In genomic region chr15:72636519-72637282, GRCh38 we compare ENCODE assay signal across 9 cellular contexts. TPM values are rescaled to one million over a fixed set of nuclear protein-coding genes. Genes with fewer than 3 reads are reported as not detected.
DNase-seq lines count a peak whose midpoint lies in the region; ATAC-seq and TF ChIP-seq lines count a peak whose summit lies in the region.
"Not testable (repeated sequence)": the region's sequence is repeated elsewhere in the genome, so short reads cannot be mapped to it uniquely, and the experiment has no call there.
"Had no signal": no experiment of that assay in that cellular context is flagged by ENCODE, and none has a peak within 500 bp of the region (broad histone marks: within the 10 kb centered on the region; RNA-seq: fewer than 3 reads in every experiment).

No MANE protein-coding gene starts in this region.

- not testable (repeated sequence) for TF ChIP-seq CTCF in PC-9 (conservative IDR thresholded peaks at IDR 0.05)

- not testable (repeated sequence) for H3K9me3 Mint-ChIP-seq in stimulated activated naive B cell treated with anti-CD40 and anti-IgM and Interleukin-4, amounts not matched to agents 10 μg/mL and 1 μg/mL and 100 μg/mL, for 72 hours

- DNase-seq in Daoy (ENCODE audit: low read depth) (peak; percentile 84), PC-9 (peak; percentile 61 to 88), activated T-cell treated with anti-CD3 and anti-CD28 coated beads for 1 hour (ENCODE audit: low read depth) (peak; percentile 35), dermis microvascular lymphatic vessel endothelial cell (ENCODE audit: low read depth in 2 of 2) (peak; percentile 35 to 73), inferior parietal cortex (ENCODE audit: extremely low spot score) (peak; percentile 67), posterior vena cava (ENCODE audit: low spot score) (peak; percentile 93)
- DNase-seq in stimulated activated naive B cell treated with anti-CD40 and anti-IgM and Interleukin-4, amounts not matched to agents 10 μg/mL and 1 μg/mL and 100 μg/mL, for 72 hours: peak; percentile 50

- H3K4me3 Mint-ChIP-seq in stimulated activated naive B cell treated with anti-CD40 and anti-IgM and Interleukin-4, amounts not matched to agents 10 μg/mL and 1 μg/mL and 100 μg/mL, for 72 hours: not testable (repeated sequence)

- H3K9me3 ChIP-seq in PC-9 (ENCODE audit: insufficient read depth, low read depth): not testable (repeated sequence)

- not testable (repeated sequence) for H3K9me2 ChIP-seq in PC-9 (ENCODE audit: insufficient read depth)

- not testable (repeated sequence) for H4K20me1 ChIP-seq in PC-9 (ENCODE audit: insufficient read depth)

- BruUV-seq in PC-9 (replicated peaks; lab: Mats Ljungman, UMichigan): TSS peak; percentile 92

- not testable (repeated sequence) for H3F3A ChIP-seq in PC-9 (ENCODE audit: insufficient read depth, low read depth)

- peak; percentile 70 for ATAC-seq in HG02642 (IDR thresholded peaks at IDR 0.05; ENCODE audit: poor library complexity, unreplicated experiment)
- ATAC-seq in stimulated activated naive B cell treated with anti-CD40 and anti-IgM and Interleukin-4, amounts not matched to agents 10 μg/mL and 1 μg/mL and 100 μg/mL, for 72 hours (replicated peaks): peak; percentile 77 to 81

- H3K27ac Mint-ChIP-seq in stimulated activated naive B cell treated with anti-CD40 and anti-IgM and Interleukin-4, amounts not matched to agents 10 μg/mL and 1 μg/mL and 100 μg/mL, for 72 hours: not testable (repeated sequence)

- not testable (repeated sequence) for H3K27me3 Mint-ChIP-seq in stimulated activated naive B cell treated with anti-CD40 and anti-IgM and Interleukin-4, amounts not matched to agents 10 μg/mL and 1 μg/mL and 100 μg/mL, for 72 hours

- not testable (repeated sequence) for H3K4me1 ChIP-seq in PC-9 (replicated peaks; ENCODE audit: insufficient read depth)

- H3K79me2 ChIP-seq in PC-9 (ENCODE audit: low read depth): not testable (repeated sequence)

- H3K4me1 Mint-ChIP-seq in stimulated activated naive B cell treated with anti-CD40 and anti-IgM and Interleukin-4, amounts not matched to agents 10 μg/mL and 1 μg/mL and 100 μg/mL, for 72 hours: not testable (repeated sequence)

- H3K27me3 ChIP-seq in PC-9 (ENCODE audit: insufficient read depth, low read depth): not testable (repeated sequence)

- H2AFZ ChIP-seq in PC-9: not testable (repeated sequence)

- POLR2A ChIA-PET in PC-9 (lab: Charles Lee; ENCODE audit: unreplicated experiment): interaction anchor here (0.6 kb wide), 1 partner anchor 1464 kb away, joined by 4 read pairs; no protein-coding TSS in a partner anchor

- H3K36me3 Mint-ChIP-seq in stimulated activated naive B cell treated with anti-CD40 and anti-IgM and Interleukin-4, amounts not matched to agents 10 μg/mL and 1 μg/mL and 100 μg/mL, for 72 hours: not testable (repeated sequence)

- CTCF ChIA-PET in PC-9 (lab: Charles Lee): not testable (repeated sequence)

- peak overlapping the region; percentile 39; the same call in 1 of the 2 replicates for H3K4me3 ChIP-seq in PC-9

- intact Hi-C loops in PC-9 (cut with micrococcal nuclease; ENCODE audit: unreplicated experiment); posterior vena cava (cut with DNase I): not testable (repeated sequence)

- H3K36me3 ChIP-seq in PC-9 (ENCODE audit: low read depth): not testable (repeated sequence)

- not testable (repeated sequence) for H3K27ac ChIP-seq in PC-9

- H3K4me2 ChIP-seq in PC-9: peak overlapping the region; percentile 40

RNA-seq across cellular contexts. Expression of gene GOLGA6B, which starts 17.8 kb away (rescaled TPM):
- not detected in 2 replicates for total RNA-seq in Daoy (2014; rRNA removed; shearing (Covaris generic))
- total RNA-seq in PC-9 (2021): 0.22 TPM in 1 of 2 replicates, not detected in the other
- not detected in 2 replicates for total RNA-seq in dermis microvascular lymphatic vessel endothelial cell
- not detected for total RNA-seq in posterior vena cava

RNA-seq across cellular contexts. Expression of gene HIGD2B, which starts 49.3 kb away (rescaled TPM):
- total RNA-seq in Daoy (2014; rRNA removed; shearing (Covaris generic)): not detected in 2 replicates
- total RNA-seq in PC-9 (2021): 0.35 TPM in 1 of 2 replicates, not detected in the other
- not detected in 2 replicates for total RNA-seq in dermis microvascular lymphatic vessel endothelial cell
- total RNA-seq in posterior vena cava: not detected
- total RNA-seq: subcutaneous adipose tissue had no signal

RNA-seq across cellular contexts. Expression of gene BBS4, which starts 49.3 kb away (rescaled TPM):
- 18.8 and 19.3 TPM in 2 replicates for total RNA-seq in Daoy (2014; rRNA removed; shearing (Covaris generic))
- total RNA-seq in PC-9 (2021): 10.6 and 10.8 TPM in 2 replicates
- 6.8 and 7.3 TPM in 2 replicates for total RNA-seq in dermis microvascular lymphatic vessel endothelial cell
- 10 to 100 TPM; 14.7 to 16.4 TPM for total RNA-seq in posterior vena cava

Comparison
In these comparisons a context has a peak if more than half of its experiments do, and no peak if none do; other contexts are left out.
1. DNase-seq: peak in every context shown above with its lines; median percentile 93 in posterior vena cava; 84 in Daoy; 74 in PC-9; 67 in inferior parietal cortex; 54 in dermis microvascular lymphatic vessel endothelial cell; 50 in stimulated activated naive B cell treated with anti-CD40 and anti-IgM and Interleukin-4, amounts not matched to agents 10 μg/mL and 1 μg/mL and 100 μg/mL, for 72 hours; 35 in activated T-cell treated with anti-CD3 and anti-CD28 coated beads for 1 hour.